11 cellular contexts compared by ENCODE assay signal in the genomic region with DNA sequence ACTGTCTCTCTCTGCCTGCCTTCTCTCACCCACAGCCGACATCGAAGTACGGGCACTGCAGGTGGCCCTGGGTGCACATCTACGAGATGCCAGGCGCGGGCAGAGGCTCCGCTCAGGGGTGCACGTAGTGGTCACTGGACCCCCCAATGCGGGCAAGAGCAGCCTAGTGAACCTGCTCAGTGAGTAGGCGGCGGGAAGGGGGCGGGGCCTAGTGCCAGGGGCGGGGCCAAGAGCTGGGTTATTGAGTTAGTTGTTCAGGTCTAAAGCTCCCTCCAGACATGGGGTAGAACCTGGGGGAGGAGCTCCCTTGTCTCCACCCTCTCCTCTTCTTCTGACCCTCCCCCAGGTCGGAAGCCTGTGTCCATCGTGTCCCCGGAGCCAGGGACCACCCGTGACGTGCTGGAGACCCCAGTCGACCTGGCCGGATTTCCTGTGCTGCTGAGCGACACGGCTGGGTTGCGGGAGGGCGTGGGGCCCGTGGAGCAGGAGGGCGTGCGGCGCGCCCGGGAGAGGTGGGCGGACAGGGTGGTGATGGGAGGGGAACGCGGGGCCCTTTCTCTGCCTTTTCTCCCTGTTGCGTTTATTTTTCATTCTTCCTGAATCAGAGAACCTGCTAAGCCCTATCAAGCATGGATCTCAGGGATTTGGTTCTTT. TPM values are rescaled to one million over a fixed set of nuclear protein-coding genes. Genes with fewer than 3 reads are reported as not detected.
DNase-seq lines count a peak whose midpoint lies in the region; TF ChIP-seq lines count a peak whose summit lies in the region.
"Had no signal": no experiment of that assay in that cellular context is flagged by ENCODE, and none has a peak within 500 bp of the region (broad histone marks: within the 10 kb centered on the region; RNA-seq: fewer than 3 reads in every experiment).

No MANE protein-coding gene starts in this region.

- H3K27ac ChIP-seq in OCI-LY3 (ENCODE audit: low read length), result no peak overlapping the region
- H3K27ac ChIP-seq: heart right ventricle had no signal

- H3K9me3 ChIP-seq in Caco-2, result no peaks in the 10 kb centered on the region
- H3K9me3 ChIP-seq in OCI-LY3 (ENCODE audit: insufficient read depth, low read length), result no peaks in the 10 kb centered on the region
- H3K9me3 ChIP-seq: heart right ventricle had no signal

- H3K9me3 Mint-ChIP-seq in Caco-2 (ENCODE audit: unreplicated experiment) (no peaks in the 10 kb centered on the region), nephron progenitor cell (no peaks in the 10 kb centered on the region)
- no peaks in the 10 kb centered on the region for H3K9me3 Mint-ChIP-seq in activated naive CD4-positive, alpha-beta T cell treated with anti-CD3 and anti-CD28 coated beads, Interleukin-2, amount 10 ng/mL, durations not matched to agents 7 days and 5 days

- H2AFZ ChIP-seq in OCI-LY3 (ENCODE audit: low read depth, low read length), result no peak overlapping the region

- H3K27me3 Mint-ChIP-seq in Caco-2 (ENCODE audit: insufficient read depth, unreplicated experiment), result no peaks in the 10 kb centered on the region
- peaks cover 4% of the 10 kb centered on the region for H3K27me3 Mint-ChIP-seq in activated naive CD4-positive, alpha-beta T cell treated with anti-CD3 and anti-CD28 coated beads, Interleukin-2, amount 10 ng/mL, durations not matched to agents 7 days and 5 days
- H3K27me3 Mint-ChIP-seq in nephron progenitor cell (ENCODE audit: low read depth, poor library complexity), result peaks cover 3% of the 10 kb centered on the region

- CTCF ChIA-PET in Caco-2 (lab: Charles Lee), result no interaction called here
- CTCF ChIA-PET in activated naive CD4-positive, alpha-beta T cell treated with anti-CD3 and anti-CD28 coated beads, Interleukin-2, amount 10 ng/mL, durations not matched to agents 7 days and 5 days (lab: Charles Lee), result interaction anchor here (1.3 kb wide), 1 partner anchor 47 kb away, joined by 3 read pairs; no protein-coding TSS in a partner anchor

- H3K27me3 ChIP-seq in Caco-2 (replicated peaks; ENCODE audit: control insufficient read depth, insufficient read depth, low read length), result no peaks in the 10 kb centered on the region
- no peaks in the 10 kb centered on the region for H3K27me3 ChIP-seq in OCI-LY3 (ENCODE audit: low read depth, low read length)
- H3K27me3 ChIP-seq: heart right ventricle had no signal

- H3K9ac ChIP-seq in OCI-LY3 (ENCODE audit: low read length), result no peak overlapping the region

- 0 out of 2 replicates have a peak, but pooled peaks cover 5% of the 10 kb centered on the region for H3K4me1 ChIP-seq in Caco-2
- peaks cover 18% of the 10 kb centered on the region for H3K4me1 ChIP-seq in OCI-LY3 (ENCODE audit: low read length)

- peak overlapping the region; percentile 95; the same call in 1 of the 2 replicates for H3K4me2 ChIP-seq in OCI-LY3 (ENCODE audit: low read length)

- POLR2A ChIA-PET in Caco-2 (lab: Charles Lee), result no interaction called here

- intact Hi-C loops in Caco-2 (cut with micrococcal nuclease; ENCODE audit: unreplicated experiment), result loop anchor here (5.0 kb wide), 1 partner anchor 218 kb away; a partner anchor contains a TSS

- H3K36me3 Mint-ChIP-seq in Caco-2 (ENCODE audit: insufficient read depth, unreplicated experiment) (peaks cover 42% of the 10 kb centered on the region), nephron progenitor cell (ENCODE audit: low read depth) (peaks cover 6% of the 10 kb centered on the region)
- H3K36me3 Mint-ChIP-seq in activated naive CD4-positive, alpha-beta T cell treated with anti-CD3 and anti-CD28 coated beads, Interleukin-2, amount 10 ng/mL, durations not matched to agents 7 days and 5 days, result peaks cover 7% of the 10 kb centered on the region

- H4K20me1 ChIP-seq in OCI-LY3 (ENCODE audit: insufficient read depth, low read length), result no peaks in the 10 kb centered on the region

- BruUV-seq in Caco-2 (replicated peaks; lab: Mats Ljungman, UMichigan), result no TSS peak

- H3K36me3 ChIP-seq in Caco-2 (ENCODE audit: control insufficient read depth, insufficient read depth, low read length), result no peaks in the 10 kb centered on the region
- H3K36me3 ChIP-seq in OCI-LY3 (replicated peaks; ENCODE audit: low read depth, low read length), result peaks cover 20% of the 10 kb centered on the region

- DNase-seq in Caco-2, result no peak
- peak; percentile 64 for DNase-seq in activated naive CD4-positive, alpha-beta T cell treated with anti-CD3 and anti-CD28 coated beads, Interleukin-2, amount 10 ng/mL, durations not matched to agents 7 days and 5 days
- DNase-seq in nephron progenitor cell, result peak; percentile 43
- DNase-seq in NCI-H187 (lab: John Stamatoyannopoulos, UW), result no peak
- no peak for DNase-seq in GOT3 (lab: John Stamatoyannopoulos, UW)
- no peak for DNase-seq in dedifferentiated amniotic fluid mesenchymal stem cell (ENCODE audit: extremely low spot score)
- DNase-seq in DMS79 treated with DMSO at 0.1 percent for 48 hours (lab: John Stamatoyannopoulos, UW), result no peak
- DNase-seq: GDM1, heart right ventricle, NCI-H1436 treated with DMSO at 0.1 percent for 48 hours had no signal

- H3K4me1 Mint-ChIP-seq in Caco-2 (ENCODE audit: low read depth, unreplicated experiment) (no peaks in the 10 kb centered on the region), nephron progenitor cell (peaks cover 48% of the 10 kb centered on the region)
- H3K4me1 Mint-ChIP-seq in activated naive CD4-positive, alpha-beta T cell treated with anti-CD3 and anti-CD28 coated beads, Interleukin-2, amount 10 ng/mL, durations not matched to agents 7 days and 5 days, result peaks cover 36% of the 10 kb centered on the region

- TF ChIP-seq CTCF in Caco-2 (IDR thresholded peaks at IDR 0.05; ENCODE audit: insufficient read depth in 1 of 2, low read depth in 1 of 2, low read length in 1 of 2, severe bottlenecking in 1 of 2, unreplicated experiment in 1 of 2) (no peak), OCI-LY3 (IDR thresholded peaks at IDR 0.05; ENCODE audit: low read depth, low read length) (no peak), nephron progenitor cell (IDR thresholded peaks at IDR 0.05) (no peak)

- peaks cover 15% of the 10 kb centered on the region for H3K79me2 ChIP-seq in OCI-LY3 (ENCODE audit: low read length)

- H3K4me3 ChIP-seq in Caco-2 (ENCODE audit: low read depth, low read length), result no peak overlapping the region
- no peak overlapping the region for H3K4me3 ChIP-seq in OCI-LY3 (ENCODE audit: low read length)

- no peak overlapping the region for H3K27ac Mint-ChIP-seq in Caco-2 (ENCODE audit: unreplicated experiment)
- H3K27ac Mint-ChIP-seq in activated naive CD4-positive, alpha-beta T cell treated with anti-CD3 and anti-CD28 coated beads, Interleukin-2, amount 10 ng/mL, durations not matched to agents 7 days and 5 days, result no peak overlapping the region
- H3K27ac Mint-ChIP-seq in nephron progenitor cell, result no peak overlapping the region

- H3K4me3 Mint-ChIP-seq in Caco-2 (ENCODE audit: unreplicated experiment) (peak overlapping the region; percentile 85), nephron progenitor cell (peak overlapping the region; percentile 96)
- H3K4me3 Mint-ChIP-seq in activated naive CD4-positive, alpha-beta T cell treated with anti-CD3 and anti-CD28 coated beads, Interleukin-2, amount 10 ng/mL, durations not matched to agents 7 days and 5 days, result peak overlapping the region; percentile 77

RNA-seq across cellular contexts. Expression of a gene that starts 1.9 kb away (rescaled TPM):
- 50.1 and 50.7 TPM in 2 replicates for total RNA-seq in Caco-2 (2022)

RNA-seq across cellular contexts. Expression of a gene that starts 4.6 kb away (rescaled TPM):
- 11.5 TPM in 2 replicates for total RNA-seq in Caco-2 (2022)

RNA-seq across cellular contexts. Expression of a gene that starts 29.9 kb away (rescaled TPM):
- 43.8 and 55.6 TPM in 2 replicates for total RNA-seq in Caco-2 (2022)

RNA-seq across cellular contexts. Expression of a gene that starts 33.5 kb away (rescaled TPM):
- 78.9 and 88.5 TPM in 2 replicates for total RNA-seq in Caco-2 (2022)

RNA-seq across cellular contexts. Expression of a gene that starts 36.0 kb away (rescaled TPM):
- total RNA-seq in Caco-2 (2022), result 9.4 and 11.3 TPM in 2 replicates

Comparison
In these comparisons a context has a peak if more than half of its experiments do, and no peak if none do; other contexts are left out.
1. DNase-seq: peak in activated naive CD4-positive, alpha-beta T cell treated with anti-CD3 and anti-CD28 coated beads, Interleukin-2, amount 10 ng/mL, durations not matched to agents 7 days and 5 days (single experiment) and nephron progenitor cell (single experiment); none in Caco-2 (0 of 2), NCI-H187 (0 of 2), GOT3 (single experiment), dedifferentiated amniotic fluid mesenchymal stem cell (single experiment) and DMS79 treated with DMSO at 0.1 percent for 48 hours (single experiment).
2. Peak in every context shown above with its lines, with median percentiles within 50 percentile points of each other: H3K4me3 Mint-ChIP-seq.